16 cellular contexts compared by ENCODE assay signal in the genomic region with DNA sequence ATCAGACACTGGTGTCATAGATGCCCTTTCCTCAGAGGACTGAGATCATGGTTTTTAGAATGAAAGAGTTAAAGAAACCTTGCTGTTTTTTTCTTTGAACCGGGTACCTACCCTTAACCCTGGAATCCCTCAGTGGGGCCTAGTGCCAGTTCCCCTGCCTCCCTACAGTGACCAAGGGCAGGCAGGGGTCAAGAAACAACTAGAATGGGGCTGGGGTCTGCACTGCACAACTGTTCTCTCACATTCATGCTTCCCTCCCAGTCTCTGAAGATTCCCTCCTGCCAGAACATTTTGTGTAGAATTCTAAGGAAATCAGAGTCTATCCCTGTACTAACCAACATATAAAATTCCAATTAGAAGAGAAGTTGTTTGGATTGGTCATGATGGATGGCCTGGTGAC.
A peak's percentile ranks its signal among the peaks of the same experiment; 100 is the strongest.
DNase-seq lines count a peak whose midpoint lies in the region; ATAC-seq and TF ChIP-seq lines count a peak whose summit lies in the region.
"Had no signal": no experiment of that assay in that cellular context is flagged by ENCODE, and none has a peak within 500 bp of the region (broad histone marks: within the 10 kb centered on the region; RNA-seq: fewer than 3 reads in every experiment).

No MANE protein-coding gene starts in this region.

- no peak for ATAC-seq in central memory CD8-positive, alpha-beta T cell (replicated peaks; ENCODE audit: extremely low read depth, poor library complexity, severe bottlenecking)
- ATAC-seq in stimulated activated memory B cell treated with anti-CD40 and anti-IgM and Interleukin-4, amounts not matched to agents 10 μg/mL and 1 μg/mL and 100 μg/mL, for 72 hours, result no peak
- ATAC-seq: left colon, sciatic nerve had no signal

- no peaks in the 10 kb centered on the region for H4K20me1 ChIP-seq in MM.1S (ENCODE audit: insufficient read depth, low read length)

- DNase-seq in activated T-cell treated with anti-CD3 and anti-CD28 coated beads, Interleukin-2, amount 50 U/mL, for 24 hours, result no peak
- no peak for DNase-seq in activated T-cell treated with anti-CD3 and anti-CD28 coated beads, Interleukin-2, amount 50 U/mL, for 1 hour
- DNase-seq in MM.1S, result no peak
- no peak for DNase-seq in central memory CD8-positive, alpha-beta T cell (ENCODE audit: low spot score in 2 of 2)
- DNase-seq in iPS-NIHi7 (ENCODE audit: extremely low spot score), result no peak
- DNase-seq in NCI-H1417 treated with DMSO at 0.1 percent for 48 hours (lab: John Stamatoyannopoulos, UW), result no peak
- DNase-seq in HEK293T (ENCODE audit: extremely low spot score), result no peak
- DNase-seq: activated effector memory CD4-positive, alpha-beta T cell treated with anti-CD3 and anti-CD28 coated beads, Interleukin-2, amount 50 U/mL, for 16 hours; erythroblast; HCEC 1CT; head of caudate nucleus; left colon; MV-4-11 had no signal

- peak overlapping the region; percentile 58; the same call in 1 of the 2 replicates for H3K27ac ChIP-seq in MM.1S (ENCODE audit: low read length)

- H3F3A ChIP-seq in MM.1S (ENCODE audit: insufficient read depth, low read length), result peaks cover 33% of the 10 kb centered on the region

- no peaks in the 10 kb centered on the region for H3K9me3 ChIP-seq in MM.1S (replicated peaks; ENCODE audit: insufficient read depth, low read length)

- H3K27me3 Mint-ChIP-seq in activated T-cell treated with anti-CD3 and anti-CD28 coated beads, Interleukin-2, amount 50 U/mL, for 24 hours, result no peaks in the 10 kb centered on the region
- H3K27me3 Mint-ChIP-seq in central memory CD8-positive, alpha-beta T cell, result no peaks in the 10 kb centered on the region
- no peaks in the 10 kb centered on the region for H3K27me3 Mint-ChIP-seq in stimulated activated memory B cell treated with anti-CD40 and anti-IgM and Interleukin-4, amounts not matched to agents 10 μg/mL and 1 μg/mL and 100 μg/mL, for 72 hours

- H3K4me1 Mint-ChIP-seq in activated T-cell treated with anti-CD3 and anti-CD28 coated beads, Interleukin-2, amount 50 U/mL, for 24 hours (ENCODE audit: low read depth), result peaks cover 100% of the 10 kb centered on the region
- H3K4me1 Mint-ChIP-seq in central memory CD8-positive, alpha-beta T cell, result peaks cover 85% of the 10 kb centered on the region
- H3K4me1 Mint-ChIP-seq in stimulated activated memory B cell treated with anti-CD40 and anti-IgM and Interleukin-4, amounts not matched to agents 10 μg/mL and 1 μg/mL and 100 μg/mL, for 72 hours, result peaks cover 83% of the 10 kb centered on the region

- POLR2A ChIA-PET in HEK293T (lab: Yijun Ruan, JAX), result no interaction called here

- H3K4me3 ChIP-seq in MM.1S (ENCODE audit: low read length), result no peak overlapping the region

- no peaks in the 10 kb centered on the region for H3K9me2 ChIP-seq in MM.1S (replicated peaks; ENCODE audit: insufficient read depth, low read length)

- CTCF ChIA-PET in HEK293T (lab: Yijun Ruan, JAX), result interaction anchor here (0.9 kb wide), 1 partner anchor 48 kb away, joined by 3 read pairs; the partner anchor contains the start of gene TGFBR2

- H3K27me3 ChIP-seq in MM.1S (replicated peaks; ENCODE audit: insufficient read depth, low read length), result no peaks in the 10 kb centered on the region

- H3K9ac ChIP-seq in MM.1S (ENCODE audit: low read length), result no peak overlapping the region

- TF ChIP-seq CTCF in MM.1S (IDR thresholded peaks at IDR 0.05; ENCODE audit: low read length), result no peak

- H3K27ac Mint-ChIP-seq in activated T-cell treated with anti-CD3 and anti-CD28 coated beads, Interleukin-2, amount 50 U/mL, for 24 hours, result peak overlapping the region; percentile 97
- H3K27ac Mint-ChIP-seq in central memory CD8-positive, alpha-beta T cell (ENCODE audit: low read depth), result peak overlapping the region; percentile 96
- peak overlapping the region; percentile 85 for H3K27ac Mint-ChIP-seq in stimulated activated memory B cell treated with anti-CD40 and anti-IgM and Interleukin-4, amounts not matched to agents 10 μg/mL and 1 μg/mL and 100 μg/mL, for 72 hours

- peaks cover 66% of the 10 kb centered on the region for H3K4me1 ChIP-seq in MM.1S (ENCODE audit: low read length)

- no peaks in the 10 kb centered on the region for H3K9me3 Mint-ChIP-seq in activated T-cell treated with anti-CD3 and anti-CD28 coated beads, Interleukin-2, amount 50 U/mL, for 24 hours
- no peaks in the 10 kb centered on the region for H3K9me3 Mint-ChIP-seq in central memory CD8-positive, alpha-beta T cell
- H3K9me3 Mint-ChIP-seq in stimulated activated memory B cell treated with anti-CD40 and anti-IgM and Interleukin-4, amounts not matched to agents 10 μg/mL and 1 μg/mL and 100 μg/mL, for 72 hours, result peaks cover 3% of the 10 kb centered on the region
- H3K9me3 Mint-ChIP-seq: nephron had no signal

- peak overlapping the region; percentile 52 for H3K4me3 Mint-ChIP-seq in activated T-cell treated with anti-CD3 and anti-CD28 coated beads, Interleukin-2, amount 50 U/mL, for 24 hours
- H3K4me3 Mint-ChIP-seq in central memory CD8-positive, alpha-beta T cell, result peak overlapping the region; percentile 65
- no peak overlapping the region for H3K4me3 Mint-ChIP-seq in stimulated activated memory B cell treated with anti-CD40 and anti-IgM and Interleukin-4, amounts not matched to agents 10 μg/mL and 1 μg/mL and 100 μg/mL, for 72 hours
- H3K4me3 Mint-ChIP-seq: nephron had no signal

- H3K4me2 ChIP-seq in MM.1S (ENCODE audit: low read depth, low read length), result peak overlapping the region; percentile 39; the same call in 1 of the 2 replicates

- H3K36me3 Mint-ChIP-seq in activated T-cell treated with anti-CD3 and anti-CD28 coated beads, Interleukin-2, amount 50 U/mL, for 24 hours (ENCODE audit: low read depth), result peaks cover 94% of the 10 kb centered on the region
- H3K36me3 Mint-ChIP-seq in central memory CD8-positive, alpha-beta T cell (ENCODE audit: insufficient read depth), result peaks cover 69% of the 10 kb centered on the region
- H3K36me3 Mint-ChIP-seq in stimulated activated memory B cell treated with anti-CD40 and anti-IgM and Interleukin-4, amounts not matched to agents 10 μg/mL and 1 μg/mL and 100 μg/mL, for 72 hours, result peaks cover 85% of the 10 kb centered on the region

- H2AFZ ChIP-seq in MM.1S (ENCODE audit: low read length), result no peak overlapping the region

- peaks cover 10% of the 10 kb centered on the region for H3K79me2 ChIP-seq in MM.1S (ENCODE audit: low read length)

- H3K36me3 ChIP-seq in MM.1S (replicated peaks; ENCODE audit: insufficient read depth, low read length), result no peaks in the 10 kb centered on the region

TF ChIP-seq in HEK293T, 16 proteins besides CTCF, POLR2A, EP300 and RAD21:
- TF ChIP-seq ARNT (IDR thresholded peaks at IDR 0.05), result no peak
- TF ChIP-seq ZNF384 (IDR thresholded peaks at IDR 0.05), result no peak
- TF ChIP-seq TARDBP (IDR thresholded peaks at IDR 0.05), result no peak
- TF ChIP-seq FOXM1 (IDR thresholded peaks at IDR 0.05; ENCODE audit: borderline replicate concordance), result no peak
- TF ChIP-seq, protein P1, sequence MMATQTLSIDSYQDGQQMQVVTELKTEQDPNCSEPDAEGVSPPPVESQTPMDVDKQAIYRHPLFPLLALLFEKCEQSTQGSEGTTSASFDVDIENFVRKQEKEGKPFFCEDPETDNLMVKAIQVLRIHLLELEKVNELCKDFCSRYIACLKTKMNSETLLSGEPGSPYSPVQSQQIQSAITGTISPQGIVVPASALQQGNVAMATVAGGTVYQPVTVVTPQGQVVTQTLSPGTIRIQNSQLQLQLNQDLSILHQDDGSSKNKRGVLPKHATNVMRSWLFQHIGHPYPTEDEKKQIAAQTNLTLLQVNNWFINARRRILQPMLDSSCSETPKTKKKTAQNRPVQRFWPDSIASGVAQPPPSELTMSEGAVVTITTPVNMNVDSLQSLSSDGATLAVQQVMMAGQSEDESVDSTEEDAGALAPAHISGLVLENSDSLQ (IDR thresholded peaks at IDR 0.05), result no peak; the same call in none of the 2 replicates
- TF ChIP-seq NFRKB (IDR thresholded peaks at IDR 0.05), result no peak
- no peak for TF ChIP-seq LEF1 (IDR thresholded peaks at IDR 0.05; ENCODE audit: borderline replicate concordance)
- TF ChIP-seq CTBP1 (IDR thresholded peaks at IDR 0.05; ENCODE audit: borderline replicate concordance), result no peak
- no peak for TF ChIP-seq SP1 (IDR thresholded peaks at IDR 0.05)
TF ChIP-seq in HEK293T: peak in this region for 0.
